Comparison of ENCODE assay signal across 11 cellular contexts in genomic region chr22:49958462-49958921, GRCh38. TPM values are rescaled to one million over a fixed set of nuclear protein-coding genes. Genes with fewer than 3 reads are reported as not detected.
DNase-seq lines count a peak whose midpoint lies in the region; ATAC-seq and TF ChIP-seq lines count a peak whose summit lies in the region.
"Had no signal": no experiment of that assay in that cellular context is flagged by ENCODE, and none has a peak within 500 bp of the region (broad histone marks: within the 10 kb centered on the region; RNA-seq: fewer than 3 reads in every experiment).

No MANE protein-coding gene starts in this region.

- CTCF ChIA-PET in activated CD8-positive, alpha-beta memory T cell treated with anti-CD3 and anti-CD28 coated beads, Interleukin-2, amount 10 ng/mL, durations not matched to agents 7 days and 5 days (lab: Charles Lee), result no interaction called here

- peak overlapping the region; percentile 72 for H3K4me3 Mint-ChIP-seq in activated CD8-positive, alpha-beta memory T cell treated with anti-CD3 and anti-CD28 coated beads, Interleukin-2, amount 10 ng/mL, durations not matched to agents 7 days and 5 days
- peak overlapping the region; percentile 86 for H3K4me3 Mint-ChIP-seq in activated T-helper 1 cell treated with anti-CD3 and anti-CD28 coated beads, Interleukin-12 subunit alpha, Interleukin-12 subunit beta, Interleukin-2, Interleukin-4 antibody, amounts not matched to agents 30 ng/mL and 10 ng/mL and 1 ng/mL, durations not matched to agents 14 hours and 24 hours and 36 hours
- H3K4me3 Mint-ChIP-seq in stimulated activated memory B cell treated with anti-CD40 and anti-IgM and Interleukin-4, amounts not matched to agents 10 μg/mL and 1 μg/mL and 100 μg/mL, for 72 hours, result peak overlapping the region; percentile 77

- intact Hi-C loops in activated T-helper 1 cell treated with anti-CD3 and anti-CD28 coated beads, Interleukin-12 subunit alpha, Interleukin-12 subunit beta, Interleukin-2, Interleukin-4 antibody, amounts not matched to agents 30 ng/mL and 10 ng/mL and 1 ng/mL, durations not matched to agents 14 hours and 24 hours and 36 hours (cut with micrococcal nuclease), result no loop called here
- intact Hi-C loops in right lobe of liver (cut with DNase I), result no loop called here

- peak overlapping the region; percentile 11 for H3K27ac Mint-ChIP-seq in activated CD8-positive, alpha-beta memory T cell treated with anti-CD3 and anti-CD28 coated beads, Interleukin-2, amount 10 ng/mL, durations not matched to agents 7 days and 5 days
- H3K27ac Mint-ChIP-seq in activated T-helper 1 cell treated with anti-CD3 and anti-CD28 coated beads, Interleukin-12 subunit alpha, Interleukin-12 subunit beta, Interleukin-2, Interleukin-4 antibody, amounts not matched to agents 30 ng/mL and 10 ng/mL and 1 ng/mL, durations not matched to agents 14 hours and 24 hours and 36 hours, result no peak overlapping the region
- H3K27ac Mint-ChIP-seq in stimulated activated memory B cell treated with anti-CD40 and anti-IgM and Interleukin-4, amounts not matched to agents 10 μg/mL and 1 μg/mL and 100 μg/mL, for 72 hours, result peak overlapping the region; percentile 88

- no peak for ATAC-seq in activated CD8-positive, alpha-beta memory T cell treated with anti-CD3 and anti-CD28 coated beads, Interleukin-2, amount 10 ng/mL, durations not matched to agents 7 days and 5 days
- ATAC-seq in right lobe of liver (no peak), HG02571 (IDR thresholded peaks at IDR 0.05; ENCODE audit: unreplicated experiment) (no peak), HG03196 (IDR thresholded peaks at IDR 0.05; ENCODE audit: unreplicated experiment) (no peak)
- no peak for ATAC-seq in stimulated activated memory B cell treated with anti-CD40 and anti-IgM and Interleukin-4, amounts not matched to agents 10 μg/mL and 1 μg/mL and 100 μg/mL, for 72 hours
- ATAC-seq: heart right ventricle had no signal

- DNase-seq in activated CD8-positive, alpha-beta memory T cell treated with anti-CD3 and anti-CD28 coated beads, Interleukin-2, amount 10 ng/mL, durations not matched to agents 7 days and 5 days, result no peak
- DNase-seq in activated CD8-positive, alpha-beta memory T cell treated with anti-CD3 and anti-CD28 coated beads, Interleukin-2, amount 50 U/mL, for 48 hours, result no peak
- DNase-seq in activated T-helper 1 cell treated with anti-CD3 and anti-CD28 coated beads, Interleukin-12 subunit alpha, Interleukin-12 subunit beta, Interleukin-2, Interleukin-4 antibody, amounts not matched to agents 30 ng/mL and 10 ng/mL and 1 ng/mL, durations not matched to agents 14 hours and 24 hours and 36 hours (ENCODE audit: low spot score), result no peak
- DNase-seq in right lobe of liver (peak in 2 of 3 donors; percentile 19 to 52), GM03348 (ENCODE audit: low spot score) (no peak)
- DNase-seq: brain microvascular endothelial cell had no signal

- peaks cover 19% of the 10 kb centered on the region for H3K4me1 Mint-ChIP-seq in activated CD8-positive, alpha-beta memory T cell treated with anti-CD3 and anti-CD28 coated beads, Interleukin-2, amount 10 ng/mL, durations not matched to agents 7 days and 5 days
- H3K4me1 Mint-ChIP-seq in activated T-helper 1 cell treated with anti-CD3 and anti-CD28 coated beads, Interleukin-12 subunit alpha, Interleukin-12 subunit beta, Interleukin-2, Interleukin-4 antibody, amounts not matched to agents 30 ng/mL and 10 ng/mL and 1 ng/mL, durations not matched to agents 14 hours and 24 hours and 36 hours (ENCODE audit: low read depth), result peaks cover 16% of the 10 kb centered on the region
- peaks cover 23% of the 10 kb centered on the region for H3K4me1 Mint-ChIP-seq in stimulated activated memory B cell treated with anti-CD40 and anti-IgM and Interleukin-4, amounts not matched to agents 10 μg/mL and 1 μg/mL and 100 μg/mL, for 72 hours

- H3K36me3 ChIP-seq in right lobe of liver, result peaks cover 4 to 10% (median 9%) of the 10 kb centered on the region in 4 donors

- H3K9me3 ChIP-seq in right lobe of liver, result no peaks in the 10 kb centered on the region
- H3K9me3 ChIP-seq: heart right ventricle, thyroid gland had no signal

- peaks cover 16% of the 10 kb centered on the region for H3K36me3 Mint-ChIP-seq in activated CD8-positive, alpha-beta memory T cell treated with anti-CD3 and anti-CD28 coated beads, Interleukin-2, amount 10 ng/mL, durations not matched to agents 7 days and 5 days
- H3K36me3 Mint-ChIP-seq in activated T-helper 1 cell treated with anti-CD3 and anti-CD28 coated beads, Interleukin-12 subunit alpha, Interleukin-12 subunit beta, Interleukin-2, Interleukin-4 antibody, amounts not matched to agents 30 ng/mL and 10 ng/mL and 1 ng/mL, durations not matched to agents 14 hours and 24 hours and 36 hours (ENCODE audit: low read depth), result peaks cover 16% of the 10 kb centered on the region
- H3K36me3 Mint-ChIP-seq in stimulated activated memory B cell treated with anti-CD40 and anti-IgM and Interleukin-4, amounts not matched to agents 10 μg/mL and 1 μg/mL and 100 μg/mL, for 72 hours, result peaks cover 18% of the 10 kb centered on the region

- H3K4me3 ChIP-seq in right lobe of liver, result no peak overlapping the region
- H3K4me3 ChIP-seq: thyroid gland had no signal

- no peak overlapping the region for H3K27ac ChIP-seq in right lobe of liver
- H3K27ac ChIP-seq: brain microvascular endothelial cell had no signal

- no CpG with 5 or more reads among the region's 10 CpGs for WGBS in right lobe of liver (ENCODE audit: insufficient coverage, low coverage, low lambda C conversion rate, missing lambda C conversion rate)

- H3K27me3 ChIP-seq in right lobe of liver, result no peaks in the 10 kb centered on the region
- H3K27me3 ChIP-seq: brain microvascular endothelial cell, heart right ventricle, thyroid gland had no signal

- H3K9me3 Mint-ChIP-seq in activated CD8-positive, alpha-beta memory T cell treated with anti-CD3 and anti-CD28 coated beads, Interleukin-2, amount 10 ng/mL, durations not matched to agents 7 days and 5 days (ENCODE audit: low read depth), result no peaks in the 10 kb centered on the region
- H3K9me3 Mint-ChIP-seq in activated T-helper 1 cell treated with anti-CD3 and anti-CD28 coated beads, Interleukin-12 subunit alpha, Interleukin-12 subunit beta, Interleukin-2, Interleukin-4 antibody, amounts not matched to agents 30 ng/mL and 10 ng/mL and 1 ng/mL, durations not matched to agents 14 hours and 24 hours and 36 hours, result no peaks in the 10 kb centered on the region
- H3K9me3 Mint-ChIP-seq in stimulated activated memory B cell treated with anti-CD40 and anti-IgM and Interleukin-4, amounts not matched to agents 10 μg/mL and 1 μg/mL and 100 μg/mL, for 72 hours, result no peaks in the 10 kb centered on the region

- no peak for TF ChIP-seq POLR2A in right lobe of liver (IDR thresholded peaks at IDR 0.05)

- TF ChIP-seq CTCF in right lobe of liver (IDR thresholded peaks at IDR 0.05), result no peak

- H3K27me3 Mint-ChIP-seq in activated CD8-positive, alpha-beta memory T cell treated with anti-CD3 and anti-CD28 coated beads, Interleukin-2, amount 10 ng/mL, durations not matched to agents 7 days and 5 days, result no peaks in the 10 kb centered on the region
- no peaks in the 10 kb centered on the region for H3K27me3 Mint-ChIP-seq in activated T-helper 1 cell treated with anti-CD3 and anti-CD28 coated beads, Interleukin-12 subunit alpha, Interleukin-12 subunit beta, Interleukin-2, Interleukin-4 antibody, amounts not matched to agents 30 ng/mL and 10 ng/mL and 1 ng/mL, durations not matched to agents 14 hours and 24 hours and 36 hours (ENCODE audit: insufficient read depth)
- H3K27me3 Mint-ChIP-seq in stimulated activated memory B cell treated with anti-CD40 and anti-IgM and Interleukin-4, amounts not matched to agents 10 μg/mL and 1 μg/mL and 100 μg/mL, for 72 hours, result no peaks in the 10 kb centered on the region

- H3K4me1 ChIP-seq in right lobe of liver, result peaks cover 0 to 53% (median 36%) of the 10 kb centered on the region in 4 donors

RNA-seq across cellular contexts. Expression of gene PIM3, which starts 2.1 kb away (rescaled TPM):
- 10 to 100 TPM; 53.4 to 79.7 TPM for total RNA-seq in activated CD8-positive, alpha-beta memory T cell treated with anti-CD3 and anti-CD28 coated beads, Interleukin-2, amount 10 ng/mL, durations not matched to agents 7 days and 5 days
- 290 and 291 TPM in 2 replicates for total RNA-seq in activated T-helper 1 cell treated with anti-CD3 and anti-CD28 coated beads, Interleukin-12 subunit alpha, Interleukin-12 subunit beta, Interleukin-2, Interleukin-4 antibody, amounts not matched to agents 30 ng/mL and 10 ng/mL and 1 ng/mL, durations not matched to agents 14 hours and 24 hours and 36 hours
- total RNA-seq in right lobe of liver, result 10 to 100 TPM; 26.7 to 64.4 (median 32.8) TPM

RNA-seq across cellular contexts. Expression of gene CRELD2, which starts 40.1 kb away (rescaled TPM):
- 10 to 100 TPM; 43.9 to 51.2 TPM for total RNA-seq in activated CD8-positive, alpha-beta memory T cell treated with anti-CD3 and anti-CD28 coated beads, Interleukin-2, amount 10 ng/mL, durations not matched to agents 7 days and 5 days
- total RNA-seq in activated T-helper 1 cell treated with anti-CD3 and anti-CD28 coated beads, Interleukin-12 subunit alpha, Interleukin-12 subunit beta, Interleukin-2, Interleukin-4 antibody, amounts not matched to agents 30 ng/mL and 10 ng/mL and 1 ng/mL, durations not matched to agents 14 hours and 24 hours and 36 hours, result 48.1 and 51.0 TPM in 2 replicates
- 10 to 100 TPM; 26.0 to 56.4 (median 47.8) TPM for total RNA-seq in right lobe of liver

RNA-seq across cellular contexts. Expression of gene ALG12, which starts 40.3 kb away (rescaled TPM):
- total RNA-seq in activated CD8-positive, alpha-beta memory T cell treated with anti-CD3 and anti-CD28 coated beads, Interleukin-2, amount 10 ng/mL, durations not matched to agents 7 days and 5 days, result 10 to 100 TPM; 16.8 to 18.8 TPM
- total RNA-seq in activated T-helper 1 cell treated with anti-CD3 and anti-CD28 coated beads, Interleukin-12 subunit alpha, Interleukin-12 subunit beta, Interleukin-2, Interleukin-4 antibody, amounts not matched to agents 30 ng/mL and 10 ng/mL and 1 ng/mL, durations not matched to agents 14 hours and 24 hours and 36 hours, result 13.1 and 18.5 TPM in 2 replicates
- total RNA-seq in right lobe of liver, result 10 to 100 TPM; 15.1 to 19.0 (median 16.6) TPM

RNA-seq across cellular contexts. Expression of gene IL17REL, which starts 54.1 kb away (rescaled TPM):
- under 1 TPM in 1 of 2 experiments, not detected in 1; 0.05 TPM for total RNA-seq in activated CD8-positive, alpha-beta memory T cell treated with anti-CD3 and anti-CD28 coated beads, Interleukin-2, amount 10 ng/mL, durations not matched to agents 7 days and 5 days
- total RNA-seq in activated T-helper 1 cell treated with anti-CD3 and anti-CD28 coated beads, Interleukin-12 subunit alpha, Interleukin-12 subunit beta, Interleukin-2, Interleukin-4 antibody, amounts not matched to agents 30 ng/mL and 10 ng/mL and 1 ng/mL, durations not matched to agents 14 hours and 24 hours and 36 hours, result 0.05 TPM in 1 of 2 replicates, not detected in the other
- total RNA-seq in right lobe of liver, result not detected
- total RNA-seq: thyroid gland had no signal

Comparison
In these comparisons a context has a peak if more than half of its experiments do, and no peak if none do; other contexts are left out.
1. DNase-seq: peak in right lobe of liver (2 of 3); none in activated CD8-positive, alpha-beta memory T cell treated with anti-CD3 and anti-CD28 coated beads, Interleukin-2, amount 10 ng/mL, durations not matched to agents 7 days and 5 days (single experiment), activated CD8-positive, alpha-beta memory T cell treated with anti-CD3 and anti-CD28 coated beads, Interleukin-2, amount 50 U/mL, for 48 hours (single experiment), activated T-helper 1 cell treated with anti-CD3 and anti-CD28 coated beads, Interleukin-12 subunit alpha, Interleukin-12 subunit beta, Interleukin-2, Interleukin-4 antibody, amounts not matched to agents 30 ng/mL and 10 ng/mL and 1 ng/mL, durations not matched to agents 14 hours and 24 hours and 36 hours (single experiment) and GM03348 (single experiment).
2. Peak in every context shown above with its lines, with median percentiles within 50 percentile points of each other: H3K4me3 Mint-ChIP-seq.